In the genomic region with DNA sequence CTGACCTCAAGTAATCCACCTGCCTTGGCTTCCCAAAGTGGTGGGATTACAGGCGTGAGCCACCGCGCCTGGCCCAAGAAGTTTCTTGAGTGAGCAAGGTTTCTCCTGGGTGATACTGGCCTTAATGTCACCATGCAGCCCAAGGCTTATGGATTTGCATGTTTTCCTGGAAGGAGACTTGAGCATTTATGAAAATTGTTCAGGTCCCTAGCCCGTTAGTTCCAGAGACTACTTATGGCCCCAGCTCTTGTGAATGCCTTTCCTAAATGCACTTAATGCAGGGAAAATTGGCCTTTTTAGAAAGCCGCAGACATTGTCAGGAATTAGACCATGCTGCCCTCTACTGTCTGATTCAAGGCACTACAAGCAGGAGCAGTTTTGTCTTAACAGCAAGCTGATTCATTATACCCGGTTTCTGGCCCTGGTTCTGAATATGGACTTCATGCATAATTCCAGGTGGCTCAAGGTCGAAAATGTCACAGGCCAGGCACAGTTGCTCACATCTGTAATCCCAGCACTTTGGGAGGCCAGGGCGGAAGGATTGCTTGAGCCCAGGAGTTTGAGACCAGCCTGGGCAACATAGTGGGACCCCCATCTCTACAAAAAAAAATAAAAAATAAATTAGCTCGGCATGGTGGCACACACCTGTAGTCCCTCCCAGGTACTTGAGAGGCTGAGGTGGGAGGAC, we compare ENCODE assay signal across 9 cellular contexts.
DNase-seq lines count a peak whose midpoint lies in the region; ATAC-seq, FAIRE-seq and TF ChIP-seq lines count a peak whose summit lies in the region.
"Had no signal": no experiment of that assay in that cellular context is flagged by ENCODE, and none has a peak within 500 bp of the region (broad histone marks: within the 10 kb centered on the region; RNA-seq: fewer than 3 reads in every experiment).

No MANE protein-coding gene starts in this region.

- H3K36me3 ChIP-seq in GM12878 (ENCODE audit: control insufficient read depth in 2 of 2, insufficient read depth in 2 of 2, low read length in 1 of 2) = peaks cover 9 to 14% of the 10 kb centered on the region in 2 experiments

- H3K27me3 ChIP-seq in GM12878 (replicated peaks in 1 of 2; ENCODE audit: control insufficient read depth in 2 of 2, insufficient read depth in 2 of 2, low read length in 1 of 2) = no peaks in the 10 kb centered on the region
- H3K27me3 ChIP-seq: BLaER1 had no signal

- CTCF ChIA-PET in GM12878 (lab: Yijun Ruan, JAX) = interaction anchor here (0.6 to 5.3 kb wide), 46 partner anchors 8 to 479 kb away, joined by 3 to 85 read pairs (median 5); a partner anchor contains a TSS

- peak; percentile 85 to 94 (median 92) for TF ChIP-seq CTCF in GM12878 (IDR thresholded peaks at IDR 0.05 in 2 of 3, conservative IDR thresholded peaks at IDR 0.05 in 1 of 3; ENCODE audit: control insufficient read depth in 2 of 3, extremely low read depth in 1 of 3, insufficient read depth in 1 of 3, low read depth in 3 of 3, low read length in 3 of 3)

- FAIRE-seq in GM12878 (lab: Jason Lieb, UNC) = peak; percentile 100

- in situ Hi-C loops in GM12878 (cut with MboI) = loop anchor here (5.0 kb wide), 1 partner anchor 121 kb away; no protein-coding TSS in a partner anchor

- POLR2A ChIA-PET in GM12878 (lab: Charles Lee) = interaction anchor here (0.6 to 1.4 kb wide), 5 partner anchors 9 to 222 kb away, joined by 3 to 6 read pairs (median 5); no protein-coding TSS in a partner anchor

- no peak overlapping the region for H3K27ac ChIP-seq in GM12878 (ENCODE audit: control insufficient read depth, insufficient read depth)
- H3K27ac ChIP-seq: BLaER1 had no signal

- intact Hi-C loops in GM12878 (cut with micrococcal nuclease; ENCODE audit: unreplicated experiment) = loop anchor here (1.0 kb wide), 1 partner anchor 119 kb away; no protein-coding TSS in a partner anchor

- no peak overlapping the region for H2AFZ ChIP-seq in GM12878 (ENCODE audit: control insufficient read depth, low read depth, low read length)

- RAD21 ChIA-PET in GM12878 (lab: Charles Lee; ENCODE audit: unreplicated experiment) = interaction anchor here (0.6 to 3.2 kb wide), 23 partner anchors 9 to 276 kb away, joined by 3 to 68 read pairs (median 4); a partner anchor contains a TSS

- no peaks in the 10 kb centered on the region for H3K79me2 ChIP-seq in GM12878 (ENCODE audit: control insufficient read depth, insufficient read depth, low read length)

- H3K4me2 ChIP-seq in GM12878 (ENCODE audit: control insufficient read depth, insufficient read depth) = no peak overlapping the region

- BruUV-seq in GM12878 (replicated peaks; lab: Mats Ljungman, UMichigan) = no TSS peak

- H3K4me1 ChIP-seq in GM12878 (ENCODE audit: control insufficient read depth, insufficient read depth, low read length) = no peaks in the 10 kb centered on the region

- peak; percentile 58 for DNase-seq in NCI-H510A treated with DMSO at 0.1 percent for 48 hours (lab: John Stamatoyannopoulos, UW)
- no peak for DNase-seq in NCI-H510A (lab: John Stamatoyannopoulos, UW)
- DNase-seq in NCI-H1105 (lab: John Stamatoyannopoulos, UW) = peak; percentile 71
- DNase-seq in GM12878 (ENCODE audit: low read depth, low spot score) = no peak
- peak in 33 of 51 donors; percentile 11 to 78 (median 42) for DNase-seq in hypothalamus (lab: John Stamatoyannopoulos, UW)
- peak; percentile 48 for DNase-seq in skeletal muscle cell (ENCODE audit: low read depth)
- no peak for DNase-seq in effector CD4-positive, alpha-beta T cell

- SMC1A ChIA-PET in GM12878 (lab: Charles Lee; ENCODE audit: uncharacterized antibody, unreplicated experiment) = interaction anchor here (0.7 to 3.5 kb wide), 28 partner anchors 8 to 658 kb away, joined by 3 to 61 read pairs (median 4); a partner anchor contains a TSS

- peak; percentile 96 for TF ChIP-seq RAD21 in GM12878 (IDR thresholded peaks at IDR 0.05; ENCODE audit: insufficient read depth, low read depth, low read length)

- no peak overlapping the region for H3K9ac ChIP-seq in GM12878 (ENCODE audit: control insufficient read depth, insufficient read depth, low read length)

- ATAC-seq in SK-N-SH treated with all-trans-retinoic acid at 6 μM for 48 hours (peak; percentile 90), GM12878 (peak; percentile 89)

- no peak for TF ChIP-seq POLR2A in GM12878 (IDR thresholded peaks at IDR 0.05; ENCODE audit: low read depth, low read length)

- no peaks in the 10 kb centered on the region for H4K20me1 ChIP-seq in GM12878 (ENCODE audit: control insufficient read depth, insufficient read depth)
- H4K20me1 ChIP-seq: BLaER1 had no signal

- no peak for TF ChIP-seq EP300 in GM12878 (IDR thresholded peaks at IDR 0.05; ENCODE audit: borderline replicate concordance in 1 of 2, control insufficient read depth in 1 of 2, low read depth in 2 of 2, low read length in 2 of 2)

- H3K4me3 ChIP-seq in GM12878 (no peak overlapping the region), skeletal muscle cell (ENCODE audit: low read depth, low read length) (no peak overlapping the region)
- H3K4me3 ChIP-seq: BLaER1 had no signal

- H3K9me3 ChIP-seq in GM12878 (replicated peaks; ENCODE audit: control insufficient read depth, insufficient read depth, low read length) = no peaks in the 10 kb centered on the region
- H3K9me3 ChIP-seq: BLaER1 had no signal

- 49% methylated on average over 9 of the region's 9 CpGs for WGBS in GM12878 (ENCODE audit: insufficient coverage, insufficient replicate concordance, low lambda C conversion rate, missing lambda C conversion rate)

TF ChIP-seq in SK-N-SH treated with all-trans-retinoic acid at 6 μM for 48 hours, 23 proteins besides CTCF, POLR2A, EP300 and RAD21:
- TF ChIP-seq, protein P1, sequence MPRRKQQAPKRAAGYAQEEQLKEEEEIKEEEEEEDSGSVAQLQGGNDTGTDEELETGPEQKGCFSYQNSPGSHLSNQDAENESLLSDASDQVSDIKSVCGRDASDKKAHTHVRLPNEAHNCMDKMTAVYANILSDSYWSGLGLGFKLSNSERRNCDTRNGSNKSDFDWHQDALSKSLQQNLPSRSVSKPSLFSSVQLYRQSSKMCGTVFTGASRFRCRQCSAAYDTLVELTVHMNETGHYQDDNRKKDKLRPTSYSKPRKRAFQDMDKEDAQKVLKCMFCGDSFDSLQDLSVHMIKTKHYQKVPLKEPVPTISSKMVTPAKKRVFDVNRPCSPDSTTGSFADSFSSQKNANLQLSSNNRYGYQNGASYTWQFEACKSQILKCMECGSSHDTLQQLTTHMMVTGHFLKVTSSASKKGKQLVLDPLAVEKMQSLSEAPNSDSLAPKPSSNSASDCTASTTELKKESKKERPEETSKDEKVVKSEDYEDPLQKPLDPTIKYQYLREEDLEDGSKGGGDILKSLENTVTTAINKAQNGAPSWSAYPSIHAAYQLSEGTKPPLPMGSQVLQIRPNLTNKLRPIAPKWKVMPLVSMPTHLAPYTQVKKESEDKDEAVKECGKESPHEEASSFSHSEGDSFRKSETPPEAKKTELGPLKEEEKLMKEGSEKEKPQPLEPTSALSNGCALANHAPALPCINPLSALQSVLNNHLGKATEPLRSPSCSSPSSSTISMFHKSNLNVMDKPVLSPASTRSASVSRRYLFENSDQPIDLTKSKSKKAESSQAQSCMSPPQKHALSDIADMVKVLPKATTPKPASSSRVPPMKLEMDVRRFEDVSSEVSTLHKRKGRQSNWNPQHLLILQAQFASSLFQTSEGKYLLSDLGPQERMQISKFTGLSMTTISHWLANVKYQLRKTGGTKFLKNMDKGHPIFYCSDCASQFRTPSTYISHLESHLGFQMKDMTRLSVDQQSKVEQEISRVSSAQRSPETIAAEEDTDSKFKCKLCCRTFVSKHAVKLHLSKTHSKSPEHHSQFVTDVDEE (CRISPR knock-in tag; IDR thresholded peaks at IDR 0.05) = no peak
- TF ChIP-seq TCF4 (CRISPR knock-in tag; IDR thresholded peaks at IDR 0.05; ENCODE audit: borderline replicate concordance) (no peak), BACH2 (CRISPR knock-in tag; IDR thresholded peaks at IDR 0.05; ENCODE audit: borderline replicate concordance) (no peak), TOX (CRISPR knock-in tag; IDR thresholded peaks at IDR 0.05; ENCODE audit: borderline replicate concordance) (no peak), ZNF565 (CRISPR knock-in tag; conservative IDR thresholded peaks at IDR 0.05; ENCODE audit: low read depth) (no peak), ARNTL (CRISPR knock-in tag; IDR thresholded peaks at IDR 0.05; ENCODE audit: borderline replicate concordance, low read depth) (no peak)

TF ChIP-seq in GM12878, 131 proteins besides CTCF, POLR2A, EP300 and RAD21 (continues in another document):
- TF ChIP-seq RUNX3 (IDR thresholded peaks at IDR 0.05; ENCODE audit: low read length) (peak; percentile 84), SMC3 (IDR thresholded peaks at IDR 0.05; ENCODE audit: borderline replicate concordance, low read length) (peak; percentile 80), YY1 (IDR thresholded peaks at IDR 0.05; ENCODE audit: low read depth, low read length) (peak; percentile 44; the same call in 1 of the 2 replicates), POU2F2 (IDR thresholded peaks at IDR 0.05; ENCODE audit: borderline replicate concordance, low read depth, low read length) (peak; percentile 60; the same call in 1 of the 3 replicates), CBFB (IDR thresholded peaks at IDR 0.05; ENCODE audit: low read depth) (peak; percentile 59; the same call in 1 of the 2 replicates)
- TF ChIP-seq, protein P2, sequence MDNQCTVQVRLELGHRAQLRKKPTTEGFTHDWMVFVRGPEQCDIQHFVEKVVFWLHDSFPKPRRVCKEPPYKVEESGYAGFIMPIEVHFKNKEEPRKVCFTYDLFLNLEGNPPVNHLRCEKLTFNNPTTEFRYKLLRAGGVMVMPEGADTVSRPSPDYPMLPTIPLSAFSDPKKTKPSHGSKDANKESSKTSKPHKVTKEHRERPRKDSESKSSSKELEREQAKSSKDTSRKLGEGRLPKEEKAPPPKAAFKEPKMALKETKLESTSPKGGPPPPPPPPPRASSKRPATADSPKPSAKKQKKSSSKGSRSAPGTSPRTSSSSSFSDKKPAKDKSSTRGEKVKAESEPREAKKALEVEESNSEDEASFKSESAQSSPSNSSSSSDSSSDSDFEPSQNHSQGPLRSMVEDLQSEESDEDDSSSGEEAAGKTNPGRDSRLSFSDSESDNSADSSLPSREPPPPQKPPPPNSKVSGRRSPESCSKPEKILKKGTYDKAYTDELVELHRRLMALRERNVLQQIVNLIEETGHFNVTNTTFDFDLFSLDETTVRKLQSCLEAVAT (IDR thresholded peaks at IDR 0.05) = peak; percentile 28; the same call in 1 of the 2 replicates

Comparison
In these comparisons a context has a peak if more than half of its experiments do, and no peak if none do; other contexts are left out.
1. DNase-seq: peak in NCI-H510A treated with DMSO at 0.1 percent for 48 hours (single experiment), NCI-H1105 (single experiment), hypothalamus (33 of 51) and skeletal muscle cell (single experiment); none in NCI-H510A (single experiment), GM12878 (single experiment) and effector CD4-positive, alpha-beta T cell (single experiment).